11 cellular contexts compared by ENCODE assay signal in the genomic region with DNA sequence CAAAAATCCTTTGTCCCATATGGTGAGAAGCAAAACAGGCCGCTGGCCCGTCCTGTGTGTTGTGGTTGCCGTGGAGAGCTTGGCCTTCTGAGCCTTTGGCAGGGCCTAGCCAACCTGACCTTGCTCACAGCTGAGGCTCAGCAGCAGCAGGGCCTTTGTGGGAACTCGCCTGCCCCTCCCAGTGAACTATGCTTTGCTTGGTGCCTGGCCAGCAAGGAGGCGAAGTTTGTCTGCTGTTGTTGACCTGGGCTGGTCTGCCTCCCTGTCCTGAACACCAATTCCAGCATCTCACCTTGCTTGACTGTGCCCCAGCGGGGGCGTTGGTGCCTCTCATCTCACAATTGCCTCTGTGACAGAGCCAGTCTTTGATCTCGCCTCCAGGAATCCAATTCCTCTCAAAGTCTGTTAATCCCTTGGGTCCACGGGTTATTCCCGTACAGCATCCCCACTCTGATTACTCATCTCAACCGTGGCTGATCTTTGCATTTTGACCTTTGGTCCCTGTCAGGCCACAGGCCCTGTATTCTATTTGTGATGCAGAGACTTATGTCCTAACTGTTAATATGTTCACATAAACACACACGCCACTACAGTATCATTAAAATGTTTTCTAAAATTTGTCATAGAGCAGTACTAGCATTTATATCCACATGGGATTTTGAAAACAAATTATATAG. TPM values are rescaled to one million over a fixed set of nuclear protein-coding genes. Genes with fewer than 3 reads are reported as not detected.
DNase-seq lines count a peak whose midpoint lies in the region; ATAC-seq and TF ChIP-seq lines count a peak whose summit lies in the region.
"Had no signal": no experiment of that assay in that cellular context is flagged by ENCODE, and none has a peak within 500 bp of the region (broad histone marks: within the 10 kb centered on the region; RNA-seq: fewer than 3 reads in every experiment).

No MANE protein-coding gene starts in this region.

- peaks cover 0 to 10% (median 2%) of the 10 kb centered on the region in 7 donors for H3K9me3 Mint-ChIP-seq in CD14-positive monocyte
- H3K9me3 Mint-ChIP-seq: activated CD4-positive, alpha-beta T cell treated with anti-CD3 and anti-CD28 coated beads, Interleukin-2, amount 10 ng/mL, durations not matched to agents 24 days and 14 days had no signal

- WGBS in liver = 27% methylated on average over 12 of the region's 12 CpGs
- 27 to 33% methylated on average over 10 to 12 of the region's 12 CpGs for WGBS in tibial nerve, 2 donors

- no peaks in the 10 kb centered on the region for H3K4me1 Mint-ChIP-seq in CD14-positive monocyte
- H3K4me1 Mint-ChIP-seq: activated CD4-positive, alpha-beta T cell treated with anti-CD3 and anti-CD28 coated beads, Interleukin-2, amount 10 ng/mL, durations not matched to agents 24 days and 14 days had no signal

- peak in 1 of 2 donors; percentile 69 for TF ChIP-seq EP300 in tibial nerve (IDR thresholded peaks at IDR 0.05)

- TF ChIP-seq POLR2A in tibial nerve (IDR thresholded peaks at IDR 0.05) = no peak

- H3K4me1 ChIP-seq in liver (ENCODE audit: control insufficient read depth in 4 of 4, insufficient read depth in 4 of 4, low read length in 3 of 4) (peaks cover 0 to 11% (median 5%) of the 10 kb centered on the region in 4 donors), tibial nerve (peaks cover 3 to 57% (median 19%) of the 10 kb centered on the region in 4 donors)

- H3K36me3 Mint-ChIP-seq in CD14-positive monocyte = no peaks in the 10 kb centered on the region

- H3K4me3 ChIP-seq in choroid plexus epithelial cell (ENCODE audit: low read depth, low read length) (no peak overlapping the region), liver (ENCODE audit: low read depth in 1 of 3, low read length in 3 of 3) (no peak overlapping the region), tibial nerve (no peak overlapping the region)

- TF ChIP-seq CTCF in choroid plexus epithelial cell (conservative IDR thresholded peaks at IDR 0.05; ENCODE audit: low read depth, low read length) (no peak), liver (IDR thresholded peaks at IDR 0.05; ENCODE audit: low read depth, low read length, missing input control) (no peak), tibial nerve (IDR thresholded peaks at IDR 0.05) (no peak), CD14-positive monocyte (IDR thresholded peaks at IDR 0.05) (no peak)

- peak in 1 of 2 donors; percentile 35 for TF ChIP-seq RAD21 in liver (IDR thresholded peaks at IDR 0.05)

- H3K27me3 Mint-ChIP-seq in CD14-positive monocyte (ENCODE audit: low read depth in 3 of 3) = peaks cover 0 to 1% (median 0%) of the 10 kb centered on the region in 3 donors
- H3K27me3 Mint-ChIP-seq: activated CD4-positive, alpha-beta T cell treated with anti-CD3 and anti-CD28 coated beads, Interleukin-2, amount 10 ng/mL, durations not matched to agents 24 days and 14 days had no signal

- no peaks in the 10 kb centered on the region for H3K27me3 ChIP-seq in liver (ENCODE audit: control insufficient read depth in 4 of 4, insufficient read depth in 4 of 4, low read length in 3 of 4)
- no peaks in the 10 kb centered on the region for H3K27me3 ChIP-seq in tibial nerve

- H3K4me3 Mint-ChIP-seq in CD14-positive monocyte = no peak overlapping the region
- H3K4me3 Mint-ChIP-seq: activated CD4-positive, alpha-beta T cell treated with anti-CD3 and anti-CD28 coated beads, Interleukin-2, amount 10 ng/mL, durations not matched to agents 24 days and 14 days had no signal

- H3K9me3 ChIP-seq in liver (ENCODE audit: control insufficient read depth in 4 of 4, low read length in 3 of 4) = no peaks in the 10 kb centered on the region
- H3K9me3 ChIP-seq in tibial nerve = peaks cover 0 to 7% (median 0%) of the 10 kb centered on the region in 4 donors

- H3K27ac ChIP-seq in liver (ENCODE audit: low read depth in 1 of 2, low read length in 2 of 2) = peak overlapping the region; percentile 8 to 31
- peak overlapping the region; percentile 58 to 86 (median 74) for H3K27ac ChIP-seq in tibial nerve

- H3K9ac ChIP-seq in liver (ENCODE audit: low read depth in 1 of 2, low read length in 2 of 2) = peak overlapping the region in 1 of 2 donors; percentile 6

- no peak overlapping the region for H3K27ac Mint-ChIP-seq in CD14-positive monocyte
- H3K27ac Mint-ChIP-seq: activated CD4-positive, alpha-beta T cell treated with anti-CD3 and anti-CD28 coated beads, Interleukin-2, amount 10 ng/mL, durations not matched to agents 24 days and 14 days had no signal

- DNase-seq in choroid plexus epithelial cell (ENCODE audit: low read depth) (peak; percentile 71), tibial nerve (ENCODE audit: low spot score in 2 of 2) (peak; percentile 49 to 55), NCI-H2196 (lab: John Stamatoyannopoulos, UW; ENCODE audit: unreplicated experiment) (no peak), NCI-H345 (lab: John Stamatoyannopoulos, UW) (no peak), CD14-positive monocyte (ENCODE audit: low spot score) (no peak)
- DNase-seq: activated CD4-positive, alpha-beta T cell treated with anti-CD3 and anti-CD28 coated beads, Interleukin-2, amount 10 ng/mL, durations not matched to agents 24 days and 14 days; MV-4-11 had no signal

- no peaks in the 10 kb centered on the region for H3K36me3 ChIP-seq in liver (ENCODE audit: control insufficient read depth in 4 of 4, insufficient read depth in 3 of 4, low read depth in 1 of 4, low read length in 3 of 4)
- H3K36me3 ChIP-seq in tibial nerve = no peaks in the 10 kb centered on the region

- intact Hi-C loops in CD14-positive monocyte (cut with micrococcal nuclease) = no loop called here

- peak; percentile 42 for ATAC-seq in HG03432 (IDR thresholded peaks at IDR 0.05; ENCODE audit: unreplicated experiment)
- ATAC-seq in GM21825 (IDR thresholded peaks at IDR 0.05; ENCODE audit: unreplicated experiment) = no peak

TF ChIP-seq in liver, 16 proteins besides CTCF, POLR2A, EP300 and RAD21 (continues in another document):
- TF ChIP-seq EGR1 (IDR thresholded peaks at IDR 0.05; ENCODE audit: low read depth in 2 of 2) (peak; percentile 84 to 96), NR2F2 (IDR thresholded peaks at IDR 0.05) (peak; percentile 27), RXRA (IDR thresholded peaks at IDR 0.05) (peak; percentile 92 to 93), JUND (IDR thresholded peaks at IDR 0.05) (peak; percentile 78 to 90), FOXA1 (IDR thresholded peaks at IDR 0.05) (no peak), SP1 (IDR thresholded peaks at IDR 0.05) (peak; percentile 92), HNF4G (IDR thresholded peaks at IDR 0.05) (peak; percentile 78), FOXA2 (IDR thresholded peaks at IDR 0.05) (peak; percentile 48)
- TF ChIP-seq, protein P1, sequence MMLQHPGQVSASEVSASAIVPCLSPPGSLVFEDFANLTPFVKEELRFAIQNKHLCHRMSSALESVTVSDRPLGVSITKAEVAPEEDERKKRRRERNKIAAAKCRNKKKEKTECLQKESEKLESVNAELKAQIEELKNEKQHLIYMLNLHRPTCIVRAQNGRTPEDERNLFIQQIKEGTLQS (IDR thresholded peaks at IDR 0.05) = peak; percentile 82
- TF ChIP-seq, protein P2, sequence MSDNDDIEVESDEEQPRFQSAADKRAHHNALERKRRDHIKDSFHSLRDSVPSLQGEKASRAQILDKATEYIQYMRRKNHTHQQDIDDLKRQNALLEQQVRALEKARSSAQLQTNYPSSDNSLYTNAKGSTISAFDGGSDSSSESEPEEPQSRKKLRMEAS (IDR thresholded peaks at IDR 0.05) = peak; percentile 53
- TF ChIP-seq, protein P3, sequence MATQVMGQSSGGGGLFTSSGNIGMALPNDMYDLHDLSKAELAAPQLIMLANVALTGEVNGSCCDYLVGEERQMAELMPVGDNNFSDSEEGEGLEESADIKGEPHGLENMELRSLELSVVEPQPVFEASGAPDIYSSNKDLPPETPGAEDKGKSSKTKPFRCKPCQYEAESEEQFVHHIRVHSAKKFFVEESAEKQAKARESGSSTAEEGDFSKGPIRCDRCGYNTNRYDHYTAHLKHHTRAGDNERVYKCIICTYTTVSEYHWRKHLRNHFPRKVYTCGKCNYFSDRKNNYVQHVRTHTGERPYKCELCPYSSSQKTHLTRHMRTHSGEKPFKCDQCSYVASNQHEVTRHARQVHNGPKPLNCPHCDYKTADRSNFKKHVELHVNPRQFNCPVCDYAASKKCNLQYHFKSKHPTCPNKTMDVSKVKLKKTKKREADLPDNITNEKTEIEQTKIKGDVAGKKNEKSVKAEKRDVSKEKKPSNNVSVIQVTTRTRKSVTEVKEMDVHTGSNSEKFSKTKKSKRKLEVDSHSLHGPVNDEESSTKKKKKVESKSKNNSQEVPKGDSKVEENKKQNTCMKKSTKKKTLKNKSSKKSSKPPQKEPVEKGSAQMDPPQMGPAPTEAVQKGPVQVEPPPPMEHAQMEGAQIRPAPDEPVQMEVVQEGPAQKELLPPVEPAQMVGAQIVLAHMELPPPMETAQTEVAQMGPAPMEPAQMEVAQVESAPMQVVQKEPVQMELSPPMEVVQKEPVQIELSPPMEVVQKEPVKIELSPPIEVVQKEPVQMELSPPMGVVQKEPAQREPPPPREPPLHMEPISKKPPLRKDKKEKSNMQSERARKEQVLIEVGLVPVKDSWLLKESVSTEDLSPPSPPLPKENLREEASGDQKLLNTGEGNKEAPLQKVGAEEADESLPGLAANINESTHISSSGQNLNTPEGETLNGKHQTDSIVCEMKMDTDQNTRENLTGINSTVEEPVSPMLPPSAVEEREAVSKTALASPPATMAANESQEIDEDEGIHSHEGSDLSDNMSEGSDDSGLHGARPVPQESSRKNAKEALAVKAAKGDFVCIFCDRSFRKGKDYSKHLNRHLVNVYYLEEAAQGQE (IDR thresholded peaks at IDR 0.05) = peak; percentile 36
- TF ChIP-seq, protein P4, sequence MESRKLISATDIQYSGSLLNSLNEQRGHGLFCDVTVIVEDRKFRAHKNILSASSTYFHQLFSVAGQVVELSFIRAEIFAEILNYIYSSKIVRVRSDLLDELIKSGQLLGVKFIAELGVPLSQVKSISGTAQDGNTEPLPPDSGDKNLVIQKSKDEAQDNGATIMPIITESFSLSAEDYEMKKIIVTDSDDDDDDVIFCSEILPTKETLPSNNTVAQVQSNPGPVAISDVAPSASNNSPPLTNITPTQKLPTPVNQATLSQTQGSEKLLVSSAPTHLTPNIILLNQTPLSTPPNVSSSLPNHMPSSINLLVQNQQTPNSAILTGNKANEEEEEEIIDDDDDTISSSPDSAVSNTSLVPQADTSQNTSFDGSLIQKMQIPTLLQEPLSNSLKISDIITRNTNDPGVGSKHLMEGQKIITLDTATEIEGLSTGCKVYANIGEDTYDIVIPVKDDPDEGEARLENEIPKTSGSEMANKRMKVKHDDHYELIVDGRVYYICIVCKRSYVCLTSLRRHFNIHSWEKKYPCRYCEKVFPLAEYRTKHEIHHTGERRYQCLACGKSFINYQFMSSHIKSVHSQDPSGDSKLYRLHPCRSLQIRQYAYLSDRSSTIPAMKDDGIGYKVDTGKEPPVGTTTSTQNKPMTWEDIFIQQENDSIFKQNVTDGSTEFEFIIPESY (IDR thresholded peaks at IDR 0.05) = peak; percentile 42

RNA-seq across cellular contexts. Expression of a gene that starts 22.6 kb away (rescaled TPM):
- total RNA-seq in liver (10 to 100 TPM in 1 of 2 donors, 1 to 10 TPM in 1; 8.8 to 10.4 TPM), tibial nerve (10 to 100 TPM; 43.5 to 45.7 (median 45.0) TPM)
- polyA plus RNA-seq in liver (10 to 100 TPM in 1 of 2 donors, 1 to 10 TPM in 1; 4.3 to 12.7 TPM), CD14-positive monocyte (1 to 10 TPM; 1.1 to 1.2 TPM)

RNA-seq across cellular contexts. Expression of a gene that starts 26.5 kb away (rescaled TPM):
- total RNA-seq in liver = under 1 TPM; under 0.01 to 0.28 TPM
- under 1 TPM; 0.18 to 0.20 TPM for polyA plus RNA-seq in liver
- 100 to 1,000 TPM in 1 of 4 donors, 10 to 100 TPM in 3; 28.2 to 236 (median 52.6) TPM for total RNA-seq in tibial nerve
- polyA plus RNA-seq in CD14-positive monocyte = not detected
- total RNA-seq: activated CD4-positive, alpha-beta T cell treated with anti-CD3 and anti-CD28 coated beads, Interleukin-2, amount 10 ng/mL, durations not matched to agents 24 days and 14 days; glomerular endothelial cell had no signal

Comparison
In these comparisons a context has a peak if more than half of its experiments do, and no peak if none do; other contexts are left out.
1. DNase-seq: peak in choroid plexus epithelial cell (single experiment) and tibial nerve (2 of 2); none in NCI-H2196 (single experiment), NCI-H345 (single experiment) and CD14-positive monocyte (single experiment).
2. RNA of a gene that starts 26.5 kb away (total RNA-seq): 28.2 to 236 TPM in tibial nerve; under 0.01 to 0.28 TPM in liver; every median in the first group is over 10 times any median in the second.